In genomic region chr10:123624086-123624485, GRCh38 we compare ENCODE assay signal across 33 cellular contexts. TPM values are rescaled to one million over a fixed set of nuclear protein-coding genes. Genes with fewer than 3 reads are reported as not detected.
"Had no signal": no experiment of that assay in that cellular context is flagged by ENCODE, and none has a peak within 500 bp of the region (broad histone marks: within the 10 kb centered on the region; RNA-seq: fewer than 3 reads in every experiment).

No MANE protein-coding gene starts in this region.

- H3K9me3 ChIP-seq: gastrocnemius medialis had no signal

- ATAC-seq: activated CD4-positive, CD25-positive, alpha-beta regulatory T cell treated with anti-CD3 and anti-CD28 coated beads, Interleukin-2, amount 50 U/mL, for 24 hours; activated CD8-positive, alpha-beta memory T cell treated with anti-CD3 and anti-CD28 coated beads, Interleukin-2, amount 10 ng/mL, durations not matched to agents 7 days and 5 days; activated CD8-positive, alpha-beta T cell treated with anti-CD3 and anti-CD28 coated beads, Interleukin-2, amount 10 ng/mL, durations not matched to agents 7 days and 5 days; activated T-helper 17 cell treated with anti-CD3 and anti-CD28 coated beads, Interleukin-2, amount 50 U/mL, for 72 hours; foreskin keratinocyte; gastrocnemius medialis; heart left ventricle; T-helper 17 cell had no signal

- H3K4me3 ChIP-seq: gastrocnemius medialis, heart left ventricle had no signal

- DNase-seq: activated B cell treated with CpG ODN at 0.5 μM for 24 hours; activated CD4-positive, alpha-beta memory T cell treated with anti-CD3 and anti-CD28 coated beads for 36 hours; activated CD4-positive, alpha-beta T cell treated with anti-CD3 and anti-CD28 coated beads, Interleukin-2, amount 10 ng/mL, durations not matched to agents 24 days and 14 days; activated CD8-positive, alpha-beta memory T cell treated with anti-CD3 and anti-CD28 coated beads, Interleukin-2, amount 10 ng/mL, durations not matched to agents 7 days and 5 days; activated CD8-positive, alpha-beta memory T cell treated with anti-CD3 and anti-CD28 coated beads, Interleukin-2, amount 50 U/mL, for 4 hours; activated CD8-positive, alpha-beta T cell treated with anti-CD3 and anti-CD28 coated beads, Interleukin-2, amount 10 ng/mL, durations not matched to agents 7 days and 5 days; activated effector memory CD4-positive, alpha-beta T cell treated with Interleukin-2 at 50 U/mL for 16 hours; activated gamma-delta T cell treated with Interleukin-2 at 50 U/mL for 16 hours; activated naive CD4-positive, alpha-beta T cell treated with anti-CD3 and anti-CD28 coated beads, Interleukin-2, amount 50 U/mL, for 16 hours; activated naive CD4-positive, alpha-beta T cell treated with Interleukin-2 at 50 U/mL for 16 hours; activated T-cell treated with anti-CD3 and anti-CD28 coated beads, Interleukin-2, amount 50 U/mL, for 1 hour; amniotic stem cell; anterior cingulate cortex; brain microvascular endothelial cell; cortex of kidney; dermis blood vessel endothelial cell; effector CD4-positive, alpha-beta T cell; foreskin keratinocyte; gastrocnemius medialis; glutamatergic neuron; heart left ventricle; T-helper 1 cell; T-helper 17 cell; T1000; WERI-Rb-1 had no signal

- H3K4me1 ChIP-seq: foreskin keratinocyte, gastrocnemius medialis, heart left ventricle had no signal

- H3K27ac ChIP-seq: brain microvascular endothelial cell, epithelial cell of prostate, foreskin keratinocyte, gastrocnemius medialis, heart left ventricle, WERI-Rb-1 had no signal

- H3K36me3 ChIP-seq: brain microvascular endothelial cell, gastrocnemius medialis, heart left ventricle, WERI-Rb-1 had no signal

- H3K27me3 ChIP-seq: brain microvascular endothelial cell, foreskin keratinocyte, gastrocnemius medialis had no signal

RNA-seq across cellular contexts. Expression of gene GPR26, which starts 42.1 kb away (rescaled TPM):
- total RNA-seq: activated B cell treated with CpG ODN at 0.5 μM for 24 hours; activated CD4-positive, alpha-beta memory T cell treated with anti-CD3 and anti-CD28 coated beads for 36 hours; activated CD4-positive, alpha-beta T cell treated with anti-CD3 and anti-CD28 coated beads, Interleukin-2, amount 10 ng/mL, durations not matched to agents 24 days and 14 days; activated CD8-positive, alpha-beta memory T cell treated with anti-CD3 and anti-CD28 coated beads for 36 hours; activated CD8-positive, alpha-beta memory T cell treated with anti-CD3 and anti-CD28 coated beads, Interleukin-2, amount 10 ng/mL, durations not matched to agents 7 days and 5 days; activated CD8-positive, alpha-beta T cell treated with anti-CD3 and anti-CD28 coated beads, Interleukin-2, amount 10 ng/mL, durations not matched to agents 7 days and 5 days; activated T-helper 17 cell treated with anti-CD3 and anti-CD28 coated beads, Interleukin-2, amount 50 U/mL, for 72 hours; bronchial epithelial cell; cardiac septum; dermis blood vessel endothelial cell; endothelial cell of umbilical vein; foreskin keratinocyte; gastrocnemius medialis; heart left ventricle; T-helper 17 cell had no signal
- polyA plus RNA-seq: endothelial cell of umbilical vein, esophagus, foreskin keratinocyte, heart left ventricle had no signal
